Comparison of ENCODE assay signal across 25 cellular contexts in genomic region chr14:95652690-95653089, GRCh38. TPM values are rescaled to one million over a fixed set of nuclear protein-coding genes. Genes with fewer than 3 reads are reported as not detected.
A peak's percentile ranks its signal among the peaks of the same experiment; 100 is the strongest.
DNase-seq lines count a peak whose midpoint lies in the region; ATAC-seq, FAIRE-seq and TF ChIP-seq lines count a peak whose summit lies in the region.
"Had no signal": no experiment of that assay in that cellular context is flagged by ENCODE, and none has a peak within 500 bp of the region (broad histone marks: within the 10 kb centered on the region; RNA-seq: fewer than 3 reads in every experiment).

No MANE protein-coding gene starts in this region.

- H3K36me3 ChIP-seq in parathyroid adenoma (ENCODE audit: control insufficient read depth, insufficient read depth, low read length), result no peaks in the 10 kb centered on the region
- H3K36me3 ChIP-seq: thyroid gland had no signal

- TF ChIP-seq CTCF in WTC11 (IDR thresholded peaks at IDR 0.05) (no peak), parathyroid adenoma (IDR thresholded peaks at IDR 0.05) (no peak)

- H3K4me3 ChIP-seq in parathyroid adenoma (ENCODE audit: low read depth, low read length), result no peak overlapping the region
- H3K4me3 ChIP-seq: thyroid gland had no signal

- CTCF ChIA-PET in WTC11 (lab: Charles Lee), result interaction anchor here (0.9 to 1.7 kb wide), 3 partner anchors 13 to 446 kb away, joined by 3 to 5 read pairs (median 3); no protein-coding TSS in a partner anchor
- CTCF ChIA-PET in activated CD4-positive, alpha-beta memory T cell treated with anti-CD3 and anti-CD28 coated beads, Interleukin-2, amount 10 ng/mL, durations not matched to agents 7 days and 5 days (lab: Charles Lee), result no interaction called here

- peak overlapping the region; percentile 72 for H2AFZ ChIP-seq in parathyroid adenoma

- H3K27ac ChIP-seq in parathyroid adenoma, result peak overlapping the region; percentile 77
- H3K27ac ChIP-seq: foreskin keratinocyte, thyroid gland had no signal

- no peaks in the 10 kb centered on the region for H3K9me3 ChIP-seq in parathyroid adenoma (ENCODE audit: control insufficient read depth, low read length)
- H3K9me3 ChIP-seq: thyroid gland had no signal

- peak overlapping the region; percentile 93 for H3K27ac Mint-ChIP-seq in WTC11
- no peak overlapping the region for H3K27ac Mint-ChIP-seq in activated CD4-positive, alpha-beta memory T cell treated with anti-CD3 and anti-CD28 coated beads, Interleukin-2, amount 10 ng/mL, durations not matched to agents 7 days and 5 days
- H3K27ac Mint-ChIP-seq: naive thymus-derived CD4-positive, alpha-beta T cell had no signal

- DNase-seq in GM18507 (ENCODE audit: extremely low spot score, insufficient read length, low read depth), result no peak
- DNase-seq in WTC11 (ENCODE audit: low spot score), result no peak
- DNase-seq in activated CD4-positive, alpha-beta memory T cell treated with anti-CD3 and anti-CD28 coated beads, Interleukin-2, amount 10 ng/mL, durations not matched to agents 7 days and 5 days, result no peak
- DNase-seq in SIG-M5 (lab: John Stamatoyannopoulos, UW), result no peak
- DNase-seq: activated CD4-positive, alpha-beta T cell treated with anti-CD3 and anti-CD28 coated beads for 48 hours; activated effector memory CD4-positive, alpha-beta T cell treated with anti-CD3 and anti-CD28 coated beads, Interleukin-2, amount 50 U/mL, for 16 hours; central memory CD4-positive, alpha-beta T cell; foreskin keratinocyte; H7; hypothalamus; naive thymus-derived CD4-positive, alpha-beta T cell; NCI-H1092; NCI-H2029 treated with DMSO at 0.1 percent for 48 hours; NCI-H510A; stimulated activated naive CD4-positive, alpha-beta T cell treated with Interleukin-2 at 50 U/mL for 16 hours; thyroid gland had no signal

- H3K4me1 Mint-ChIP-seq in WTC11, result peaks cover 53% of the 10 kb centered on the region
- no peaks in the 10 kb centered on the region for H3K4me1 Mint-ChIP-seq in activated CD4-positive, alpha-beta memory T cell treated with anti-CD3 and anti-CD28 coated beads, Interleukin-2, amount 10 ng/mL, durations not matched to agents 7 days and 5 days

- ATAC-seq in HG03108 (IDR thresholded peaks at IDR 0.05; ENCODE audit: unreplicated experiment), result peak; percentile 63
- ATAC-seq in WTC11, result peak; percentile 70
- ATAC-seq in HG03520 (IDR thresholded peaks at IDR 0.05; ENCODE audit: unreplicated experiment), result no peak
- ATAC-seq in GM19324 (IDR thresholded peaks at IDR 0.05; ENCODE audit: low FRiP score, unreplicated experiment), result no peak
- ATAC-seq: foreskin keratinocyte; naive thymus-derived CD4-positive, alpha-beta T cell; Right ventricle myocardium inferior had no signal

- H3K4me2 ChIP-seq in parathyroid adenoma (ENCODE audit: low read length), result no peak overlapping the region

- no peaks in the 10 kb centered on the region for H3K27me3 ChIP-seq in parathyroid adenoma (ENCODE audit: control insufficient read depth, insufficient read depth, low read length)
- H3K27me3 ChIP-seq: foreskin keratinocyte, thyroid gland had no signal

- no peak overlapping the region for H3K4me3 Mint-ChIP-seq in WTC11
- no peak overlapping the region for H3K4me3 Mint-ChIP-seq in activated CD4-positive, alpha-beta memory T cell treated with anti-CD3 and anti-CD28 coated beads, Interleukin-2, amount 10 ng/mL, durations not matched to agents 7 days and 5 days
- H3K4me3 Mint-ChIP-seq: naive thymus-derived CD4-positive, alpha-beta T cell had no signal

- POLR2A ChIA-PET in WTC11 (lab: Charles Lee), result interaction anchor here (0.7 kb wide), 1 partner anchor 34 kb away, joined by 5 read pairs; the partner anchor contains the start of gene TCL1B
- POLR2A ChIA-PET in activated CD4-positive, alpha-beta memory T cell treated with anti-CD3 and anti-CD28 coated beads, Interleukin-2, amount 10 ng/mL, durations not matched to agents 7 days and 5 days (lab: Charles Lee), result no interaction called here

- H3K36me3 Mint-ChIP-seq in WTC11, result no peaks in the 10 kb centered on the region
- no peaks in the 10 kb centered on the region for H3K36me3 Mint-ChIP-seq in activated CD4-positive, alpha-beta memory T cell treated with anti-CD3 and anti-CD28 coated beads, Interleukin-2, amount 10 ng/mL, durations not matched to agents 7 days and 5 days (ENCODE audit: low read depth)
- H3K36me3 Mint-ChIP-seq: naive thymus-derived CD4-positive, alpha-beta T cell had no signal

- H3K79me2 ChIP-seq in parathyroid adenoma, result no peaks in the 10 kb centered on the region

- peaks cover 4% of the 10 kb centered on the region; the same call in 1 of the 2 replicates for H3K27me3 Mint-ChIP-seq in WTC11 (ENCODE audit: low read depth)
- no peaks in the 10 kb centered on the region for H3K27me3 Mint-ChIP-seq in activated CD4-positive, alpha-beta memory T cell treated with anti-CD3 and anti-CD28 coated beads, Interleukin-2, amount 10 ng/mL, durations not matched to agents 7 days and 5 days

- peaks cover 19% of the 10 kb centered on the region for H3K4me1 ChIP-seq in parathyroid adenoma
- H3K4me1 ChIP-seq: foreskin keratinocyte, thyroid gland had no signal

- H3K9me3 Mint-ChIP-seq in WTC11, result no peaks in the 10 kb centered on the region
- H3K9me3 Mint-ChIP-seq in activated CD4-positive, alpha-beta memory T cell treated with anti-CD3 and anti-CD28 coated beads, Interleukin-2, amount 10 ng/mL, durations not matched to agents 7 days and 5 days, result no peaks in the 10 kb centered on the region
- H3K9me3 Mint-ChIP-seq: naive thymus-derived CD4-positive, alpha-beta T cell had no signal

- no peak overlapping the region for H3K9ac ChIP-seq in parathyroid adenoma

- FAIRE-seq in GM18507 (lab: Jason Lieb, UNC), result peak; percentile 91
- FAIRE-seq: TTC549 had no signal

TF ChIP-seq in WTC11, 78 proteins besides CTCF, POLR2A, EP300 and RAD21 (continues in another document):
- no peak for TF ChIP-seq ARID4B (CRISPR knock-in tag; IDR thresholded peaks at IDR 0.05; ENCODE audit: borderline replicate concordance)
- TF ChIP-seq TCF7 (CRISPR knock-in tag; IDR thresholded peaks at IDR 0.05; ENCODE audit: low read depth), result no peak
- no peak for TF ChIP-seq AR (CRISPR knock-in tag; IDR thresholded peaks at IDR 0.05)
- no peak for TF ChIP-seq SMAD3 (CRISPR knock-in tag; IDR thresholded peaks at IDR 0.05; ENCODE audit: borderline replicate concordance)
- no peak for TF ChIP-seq USF1 (CRISPR knock-in tag; IDR thresholded peaks at IDR 0.05)

RNA-seq across cellular contexts. Expression of gene TCL1B, which starts 33.5 kb away (rescaled TPM):
- 5.7 to 7.2 TPM (median 7.0 TPM) in 3 replicates for total RNA-seq in WTC11 (2021)
- total RNA-seq in activated CD4-positive, alpha-beta memory T cell treated with anti-CD3 and anti-CD28 coated beads, Interleukin-2, amount 10 ng/mL, durations not matched to agents 7 days and 5 days, result not detected
- total RNA-seq: epithelial cell of proximal tubule, foreskin keratinocyte, G401, posterior vena cava, Right ventricle myocardium inferior, thyroid gland had no signal

Comparison
In these comparisons a context has a peak if more than half of its experiments do, and no peak if none do; other contexts are left out.
1. ATAC-seq: peak in HG03108 (single experiment) and WTC11 (single experiment); none in HG03520 (single experiment) and GM19324 (single experiment).